ENCODE assay signal across 8 cellular contexts in the genomic region with DNA sequence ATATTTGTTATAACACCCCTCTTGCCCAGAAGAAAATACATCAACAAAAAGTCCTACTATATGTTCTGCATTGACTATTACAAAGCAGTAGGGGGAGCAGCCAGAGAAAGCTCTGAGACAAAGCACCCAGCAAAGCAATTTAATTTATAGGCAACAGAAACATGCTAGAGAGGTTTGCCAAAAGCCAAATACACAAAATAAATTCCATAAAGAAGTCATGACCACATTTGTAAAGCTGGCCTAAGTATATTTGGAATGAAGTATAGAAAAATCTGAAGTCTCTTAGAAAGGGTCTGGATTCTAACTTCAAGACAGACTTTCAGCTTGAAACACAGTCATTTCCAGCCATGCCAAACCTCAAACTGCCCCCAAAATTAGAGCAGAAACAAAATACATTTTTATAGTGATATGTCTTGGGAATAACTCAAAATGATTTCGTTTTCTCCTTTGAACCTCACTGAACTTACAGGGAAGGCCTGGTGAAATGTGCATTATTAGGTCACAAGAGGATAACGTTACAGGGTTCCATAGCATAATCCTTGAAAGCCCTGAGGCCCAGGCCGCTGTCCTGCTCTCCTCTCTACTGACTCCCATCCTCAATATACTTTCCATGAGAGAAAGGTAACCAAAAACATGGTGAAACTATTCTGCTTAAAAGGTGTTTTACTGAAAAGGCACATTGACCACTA.
DNase-seq lines count a peak whose midpoint lies in the region; ATAC-seq, FAIRE-seq and TF ChIP-seq lines count a peak whose summit lies in the region.

No MANE protein-coding gene starts in this region.

- H3K9ac ChIP-seq in GM12878 (ENCODE audit: control insufficient read depth, insufficient read depth, low read length), result no peak overlapping the region

- no peaks in the 10 kb centered on the region for H3K36me3 ChIP-seq in GM12878 (ENCODE audit: control insufficient read depth in 2 of 2, insufficient read depth in 2 of 2, low read length in 1 of 2)
- H3K36me3 ChIP-seq in right lobe of liver, result no peaks in the 10 kb centered on the region

- H4K20me1 ChIP-seq in GM12878 (ENCODE audit: control insufficient read depth, insufficient read depth), result no peaks in the 10 kb centered on the region

- DNase-seq in NOMO-1 treated with DMSO at 0.1 percent for 48 hours (lab: John Stamatoyannopoulos, UW; ENCODE audit: unreplicated experiment), result peak; percentile 37
- DNase-seq in NOMO-1 treated with dmso at 0.1 percent for 144 hours (lab: John Stamatoyannopoulos, UW; ENCODE audit: unreplicated experiment), result no peak
- DNase-seq in NCI-H69 (lab: John Stamatoyannopoulos, UW), result peak; percentile 62
- DNase-seq in GM12878 (ENCODE audit: low read depth, low spot score), result no peak
- DNase-seq in right lobe of liver, result no peak
- no peak for DNase-seq in putamen (ENCODE audit: low spot score)
- no peak for DNase-seq in mesenteric fat pad (ENCODE audit: low spot score)

- POLR2A ChIA-PET in GM12878 (lab: Charles Lee), result no interaction called here

- peak; percentile 59 for TF ChIP-seq RAD21 in GM12878 (IDR thresholded peaks at IDR 0.05; ENCODE audit: insufficient read depth, low read depth, low read length)

- H3K4me1 ChIP-seq in GM12878 (ENCODE audit: control insufficient read depth, insufficient read depth, low read length), result peaks cover 5% of the 10 kb centered on the region; the same call in 1 of the 2 replicates
- H3K4me1 ChIP-seq in right lobe of liver, result peaks cover 0 to 1% (median 0%) of the 10 kb centered on the region in 4 donors

- no peak overlapping the region for H3K27ac ChIP-seq in GM12878 (ENCODE audit: control insufficient read depth, insufficient read depth)
- no peak overlapping the region for H3K27ac ChIP-seq in right lobe of liver

- 32% methylated on average over 3 of the region's 3 CpGs for WGBS in GM12878 (ENCODE audit: insufficient coverage, insufficient replicate concordance, low lambda C conversion rate, missing lambda C conversion rate)
- 69% methylated on average over 3 of the region's 3 CpGs for WGBS in right lobe of liver (ENCODE audit: insufficient coverage, low coverage, low lambda C conversion rate, missing lambda C conversion rate)

- TF ChIP-seq POLR2A in GM12878 (IDR thresholded peaks at IDR 0.05; ENCODE audit: low read depth, low read length) (no peak), right lobe of liver (IDR thresholded peaks at IDR 0.05) (no peak)

- peak; percentile 45 to 64 (median 56) for TF ChIP-seq CTCF in GM12878 (IDR thresholded peaks at IDR 0.05 in 2 of 3, conservative IDR thresholded peaks at IDR 0.05 in 1 of 3; ENCODE audit: control insufficient read depth in 2 of 3, extremely low read depth in 1 of 3, insufficient read depth in 1 of 3, low read depth in 3 of 3, low read length in 3 of 3)
- TF ChIP-seq CTCF in right lobe of liver (IDR thresholded peaks at IDR 0.05), result peak; percentile 38 to 50 (median 46)

- SMC1A ChIA-PET in GM12878 (lab: Charles Lee; ENCODE audit: uncharacterized antibody, unreplicated experiment), result interaction anchor here (0.8 to 5.6 kb wide), 9 partner anchors 16 to 333 kb away, joined by 3 to 56 read pairs (median 3); no protein-coding TSS in a partner anchor

- no peak overlapping the region for H3K4me2 ChIP-seq in GM12878 (ENCODE audit: control insufficient read depth, insufficient read depth)

- H3K4me3 ChIP-seq in GM12878, result no peak overlapping the region
- H3K4me3 ChIP-seq in right lobe of liver, result no peak overlapping the region

- CTCF ChIA-PET in GM12878 (lab: Yijun Ruan, JAX), result interaction anchor here (0.5 to 7.4 kb wide), 19 partner anchors 10 to 1706 kb away, joined by 3 to 115 read pairs (median 3); no protein-coding TSS in a partner anchor

- no peak overlapping the region for H2AFZ ChIP-seq in GM12878 (ENCODE audit: control insufficient read depth, low read depth, low read length)

- TF ChIP-seq EP300 in GM12878 (IDR thresholded peaks at IDR 0.05; ENCODE audit: borderline replicate concordance in 1 of 2, control insufficient read depth in 1 of 2, low read depth in 2 of 2, low read length in 2 of 2), result no peak

- intact Hi-C loops in GM12878 (cut with micrococcal nuclease; ENCODE audit: unreplicated experiment), result loop anchor here (2.0 kb wide), 2 partner anchors 92 to 140 kb away; no protein-coding TSS in a partner anchor
- intact Hi-C loops in right lobe of liver (cut with DNase I), result no loop called here

- peak; percentile 46 for ATAC-seq in GM21515 (IDR thresholded peaks at IDR 0.05; ENCODE audit: unreplicated experiment)
- ATAC-seq in GM12878, result peak; percentile 70
- peak in 2 of 4 donors; percentile 33 to 46 for ATAC-seq in right lobe of liver

- no TSS peak for BruUV-seq in GM12878 (replicated peaks; lab: Mats Ljungman, UMichigan)

- RAD21 ChIA-PET in GM12878 (lab: Charles Lee; ENCODE audit: unreplicated experiment), result interaction anchor here (1.2 to 5.8 kb wide), 3 partner anchors 140 to 346 kb away, joined by 3 to 41 read pairs (median 6); no protein-coding TSS in a partner anchor

- in situ Hi-C loops in GM12878 (cut with MboI), result no loop called here

- no peaks in the 10 kb centered on the region for H3K79me2 ChIP-seq in GM12878 (ENCODE audit: control insufficient read depth, insufficient read depth, low read length)

- no peaks in the 10 kb centered on the region for H3K9me3 ChIP-seq in GM12878 (replicated peaks; ENCODE audit: control insufficient read depth, insufficient read depth, low read length)
- H3K9me3 ChIP-seq in right lobe of liver, result peaks cover 0 to 4% (median 0%) of the 10 kb centered on the region in 4 donors

- H3K27me3 ChIP-seq in GM12878 (replicated peaks in 1 of 2; ENCODE audit: control insufficient read depth in 2 of 2, insufficient read depth in 2 of 2, low read length in 1 of 2) (peaks cover 7 to 21% of the 10 kb centered on the region in 2 experiments), right lobe of liver (no peaks in the 10 kb centered on the region)

- no peak for FAIRE-seq in GM12878 (lab: Jason Lieb, UNC)

TF ChIP-seq in GM12878, 131 proteins besides CTCF, POLR2A, EP300 and RAD21:
- no peak for TF ChIP-seq NBN (IDR thresholded peaks at IDR 0.05)
- TF ChIP-seq, protein P1, sequence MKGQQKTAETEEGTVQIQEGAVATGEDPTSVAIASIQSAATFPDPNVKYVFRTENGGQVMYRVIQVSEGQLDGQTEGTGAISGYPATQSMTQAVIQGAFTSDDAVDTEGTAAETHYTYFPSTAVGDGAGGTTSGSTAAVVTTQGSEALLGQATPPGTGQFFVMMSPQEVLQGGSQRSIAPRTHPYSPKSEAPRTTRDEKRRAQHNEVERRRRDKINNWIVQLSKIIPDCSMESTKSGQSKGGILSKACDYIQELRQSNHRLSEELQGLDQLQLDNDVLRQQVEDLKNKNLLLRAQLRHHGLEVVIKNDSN (IDR thresholded peaks at IDR 0.05; ENCODE audit: borderline replicate concordance, extremely low read length, insufficient read depth, low read depth, low read length), result no peak
- no peak for TF ChIP-seq ZNF24 (IDR thresholded peaks at IDR 0.05)
- TF ChIP-seq, protein P2, sequence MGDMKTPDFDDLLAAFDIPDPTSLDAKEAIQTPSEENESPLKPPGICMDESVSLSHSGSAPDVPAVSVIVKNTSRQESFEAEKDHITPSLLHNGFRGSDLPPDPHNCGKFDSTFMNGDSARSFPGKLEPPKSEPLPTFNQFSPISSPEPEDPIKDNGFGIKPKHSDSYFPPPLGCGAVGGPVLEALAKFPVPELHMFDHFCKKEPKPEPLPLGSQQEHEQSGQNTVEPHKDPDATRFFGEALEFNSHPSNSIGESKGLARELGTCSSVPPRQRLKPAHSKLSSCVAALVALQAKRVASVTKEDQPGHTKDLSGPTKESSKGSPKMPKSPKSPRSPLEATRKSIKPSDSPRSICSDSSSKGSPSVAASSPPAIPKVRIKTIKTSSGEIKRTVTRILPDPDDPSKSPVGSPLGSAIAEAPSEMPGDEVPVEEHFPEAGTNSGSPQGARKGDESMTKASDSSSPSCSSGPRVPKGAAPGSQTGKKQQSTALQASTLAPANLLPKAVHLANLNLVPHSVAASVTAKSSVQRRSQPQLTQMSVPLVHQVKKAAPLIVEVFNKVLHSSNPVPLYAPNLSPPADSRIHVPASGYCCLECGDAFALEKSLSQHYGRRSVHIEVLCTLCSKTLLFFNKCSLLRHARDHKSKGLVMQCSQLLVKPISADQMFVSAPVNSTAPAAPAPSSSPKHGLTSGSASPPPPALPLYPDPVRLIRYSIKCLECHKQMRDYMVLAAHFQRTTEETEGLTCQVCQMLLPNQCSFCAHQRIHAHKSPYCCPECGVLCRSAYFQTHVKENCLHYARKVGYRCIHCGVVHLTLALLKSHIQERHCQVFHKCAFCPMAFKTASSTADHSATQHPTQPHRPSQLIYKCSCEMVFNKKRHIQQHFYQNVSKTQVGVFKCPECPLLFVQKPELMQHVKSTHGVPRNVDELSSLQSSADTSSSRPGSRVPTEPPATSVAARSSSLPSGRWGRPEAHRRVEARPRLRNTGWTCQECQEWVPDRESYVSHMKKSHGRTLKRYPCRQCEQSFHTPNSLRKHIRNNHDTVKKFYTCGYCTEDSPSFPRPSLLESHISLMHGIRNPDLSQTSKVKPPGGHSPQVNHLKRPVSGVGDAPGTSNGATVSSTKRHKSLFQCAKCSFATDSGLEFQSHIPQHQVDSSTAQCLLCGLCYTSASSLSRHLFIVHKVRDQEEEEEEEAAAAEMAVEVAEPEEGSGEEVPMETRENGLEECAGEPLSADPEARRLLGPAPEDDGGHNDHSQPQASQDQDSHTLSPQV (IDR thresholded peaks at IDR 0.05), result no peak
- TF ChIP-seq SMC3 (IDR thresholded peaks at IDR 0.05; ENCODE audit: borderline replicate concordance, low read length), result peak; percentile 52; the same call in 1 of the 2 replicates
- no peak for TF ChIP-seq SPI1 (IDR thresholded peaks at IDR 0.05; ENCODE audit: borderline replicate concordance, insufficient read depth, low read depth, low read length)

Comparison
In these comparisons a context has a peak if more than half of its experiments do, and no peak if none do; other contexts are left out.
1. DNase-seq: peak in NOMO-1 treated with DMSO at 0.1 percent for 48 hours (single experiment) and NCI-H69 (single experiment); none in NOMO-1 treated with dmso at 0.1 percent for 144 hours (single experiment), GM12878 (single experiment), right lobe of liver (0 of 3), putamen (single experiment) and mesenteric fat pad (single experiment).